Comparison of ENCODE assay signal across 8 cellular contexts in genomic region chr6:47242483-47243386, GRCh38.
DNase-seq lines count a peak whose midpoint lies in the region; ATAC-seq and TF ChIP-seq lines count a peak whose summit lies in the region.

No MANE protein-coding gene starts in this region.

- H3K14ac ChIP-seq in trophoblast cell (ENCODE audit: low read length), result no peak overlapping the region

- peak overlapping the region; percentile 89 for H3K27ac ChIP-seq in DND-41 (ENCODE audit: low read length)
- peak overlapping the region; percentile 22; the same call in 1 of the 2 replicates for H3K27ac ChIP-seq in HUES6 (ENCODE audit: low read depth, low read length)
- peak overlapping the region in 3 of 4 donors; percentile 11 to 57 (median 53) for H3K27ac ChIP-seq in Peyer's patch
- peak overlapping the region; percentile 71 for H3K27ac ChIP-seq in trophoblast cell (ENCODE audit: low read depth, low read length)
- peak overlapping the region; percentile 55 for H3K27ac ChIP-seq in upper lobe of right lung

- H3K27me3 ChIP-seq in DND-41 (ENCODE audit: insufficient read depth, low read length, poor library complexity) (no peaks in the 10 kb centered on the region), HUES6 (ENCODE audit: control insufficient read depth, insufficient read depth, low read length) (no peaks in the 10 kb centered on the region), Peyer's patch (no peaks in the 10 kb centered on the region), trophoblast cell (ENCODE audit: insufficient read depth, low read length) (no peaks in the 10 kb centered on the region), upper lobe of right lung (no peaks in the 10 kb centered on the region)

- H3K4me3 ChIP-seq in DND-41 (ENCODE audit: low read depth in 1 of 2, low read length in 2 of 2) (no peak overlapping the region), HUES6 (ENCODE audit: low read depth, low read length) (no peak overlapping the region), Peyer's patch (no peak overlapping the region), trophoblast cell (ENCODE audit: low read depth, low read length) (no peak overlapping the region), upper lobe of right lung (no peak overlapping the region)

- H3K9ac ChIP-seq in DND-41 (ENCODE audit: low read depth, low read length) (peak overlapping the region; percentile 45), HUES6 (ENCODE audit: low read length) (peak overlapping the region; percentile 5), trophoblast cell (ENCODE audit: low read length) (no peak overlapping the region)

- H3K9me3 ChIP-seq in DND-41 (ENCODE audit: insufficient read depth, low read length, severe bottlenecking), result no peaks in the 10 kb centered on the region
- H3K9me3 ChIP-seq in HUES6 (ENCODE audit: control insufficient read depth, insufficient read depth, low read depth, low read length), result no peaks in the 10 kb centered on the region
- H3K9me3 ChIP-seq in Peyer's patch, result no peaks in the 10 kb centered on the region
- no peaks in the 10 kb centered on the region for H3K9me3 ChIP-seq in trophoblast cell (ENCODE audit: insufficient read depth, low read depth, low read length)
- H3K9me3 ChIP-seq in upper lobe of right lung, result no peaks in the 10 kb centered on the region

- TF ChIP-seq POLR2A in Peyer's patch (IDR thresholded peaks at IDR 0.05), result peak in 1 of 2 donors; percentile 17

- no peak overlapping the region for H3K4ac ChIP-seq in trophoblast cell (ENCODE audit: low read depth, low read length)

- peaks cover 4% of the 10 kb centered on the region for H3K79me1 ChIP-seq in trophoblast cell (ENCODE audit: low read length)

- intact Hi-C loops in upper lobe of right lung (cut with DNase I), result no loop called here

- peak; percentile 98 for ATAC-seq in DND-41 (ENCODE audit: insufficient read depth, low read depth)
- ATAC-seq in GM21529 (IDR thresholded peaks at IDR 0.05; ENCODE audit: unreplicated experiment), result peak; percentile 94
- peak; percentile 98 for ATAC-seq in upper lobe of right lung

- H2AFZ ChIP-seq in DND-41 (ENCODE audit: low read depth, low read length), result peak overlapping the region; percentile 42
- H2AFZ ChIP-seq in trophoblast cell (ENCODE audit: insufficient read depth, low read length, poor library complexity), result no peak overlapping the region

- H4K12ac ChIP-seq in trophoblast cell (ENCODE audit: low read depth, low read length), result no peak overlapping the region

- H3K79me2 ChIP-seq in DND-41 (ENCODE audit: insufficient read depth, low read length) (no peaks in the 10 kb centered on the region), trophoblast cell (ENCODE audit: control insufficient read depth, insufficient read depth, low read length, poor library complexity) (peaks cover 3% of the 10 kb centered on the region)

- H4K91ac ChIP-seq in trophoblast cell (ENCODE audit: low read depth, low read length), result no peak overlapping the region

- H3K36me3 ChIP-seq in DND-41 (ENCODE audit: insufficient read depth, low read length) (no peaks in the 10 kb centered on the region), HUES6 (ENCODE audit: control insufficient read depth, insufficient read depth, low read length) (peaks cover 9% of the 10 kb centered on the region), Peyer's patch (no peaks in the 10 kb centered on the region), trophoblast cell (ENCODE audit: control insufficient read depth in 1 of 2, insufficient read depth in 2 of 2, low read length in 2 of 2) (peaks cover 0 to 14% of the 10 kb centered on the region in 2 experiments), upper lobe of right lung (no peaks in the 10 kb centered on the region)

- H3K23ac ChIP-seq in trophoblast cell (ENCODE audit: low read length), result no peak overlapping the region

- WGBS in trophoblast cell (ENCODE audit: extremely low coverage, insufficient coverage, insufficient read length), result no CpG with 5 or more reads among the region's 14 CpGs

- no peak overlapping the region for H2BK120ac ChIP-seq in trophoblast cell (ENCODE audit: insufficient read depth, low read length, poor library complexity)

- H3K18ac ChIP-seq in trophoblast cell (ENCODE audit: low read length), result no peak overlapping the region

- no peak overlapping the region for H4K8ac ChIP-seq in trophoblast cell (ENCODE audit: low read depth, low read length)

- H2AK5ac ChIP-seq in trophoblast cell (ENCODE audit: low read length), result no peak overlapping the region

- TF ChIP-seq CTCF in DND-41 (IDR thresholded peaks at IDR 0.05; ENCODE audit: borderline replicate concordance, extremely low read depth, low read length, poor library complexity, severe bottlenecking) (no peak), Peyer's patch (IDR thresholded peaks at IDR 0.05) (no peak), upper lobe of right lung (IDR thresholded peaks at IDR 0.05) (no peak)

- H2BK12ac ChIP-seq in trophoblast cell (ENCODE audit: low read length), result no peak overlapping the region

- H3K4me2 ChIP-seq in DND-41 (ENCODE audit: insufficient read depth, low read length), result peak overlapping the region; percentile 44
- peak overlapping the region; percentile 44 for H3K4me2 ChIP-seq in trophoblast cell (ENCODE audit: low read length)

- H2BK5ac ChIP-seq in trophoblast cell (ENCODE audit: low read depth, low read length, poor library complexity), result no peak overlapping the region

- peak; percentile 93 for DNase-seq in DND-41
- DNase-seq in Peyer's patch, result peak; percentile 78 to 95 (median 88)
- peak; percentile 27 for DNase-seq in activated gamma-delta T cell treated with anti-CD3 and anti-CD28 coated beads, Interleukin-2, amount 50 U/mL, for 16 hours (ENCODE audit: low read depth)
- peak; percentile 70 for DNase-seq in germinal center (ENCODE audit: low spot score)
- peak; percentile 42 to 53 for DNase-seq in trophoblast cell
- DNase-seq in upper lobe of right lung, result peak; percentile 94

- H4K20me1 ChIP-seq in DND-41 (ENCODE audit: insufficient read depth, low read length), result no peaks in the 10 kb centered on the region

- H3K4me1 ChIP-seq in DND-41 (ENCODE audit: insufficient read depth, low read length) (peaks cover 60% of the 10 kb centered on the region), HUES6 (ENCODE audit: control insufficient read depth, insufficient read depth, low read length) (peaks cover 33% of the 10 kb centered on the region), Peyer's patch (peaks cover 0 to 39% (median 0%) of the 10 kb centered on the region in 4 donors), trophoblast cell (ENCODE audit: control insufficient read depth in 1 of 2, insufficient read depth in 2 of 2, low read length in 2 of 2) (peaks cover 5 to 13% of the 10 kb centered on the region in 2 experiments), upper lobe of right lung (peaks cover 24% of the 10 kb centered on the region)

Comparison
In these comparisons a context has a peak if more than half of its experiments do, and no peak if none do; other contexts are left out.
1. DNase-seq: peak in every context shown above with its lines; median percentile 94 in upper lobe of right lung; 93 in DND-41; 88 in Peyer's patch; 70 in germinal center; 48 in trophoblast cell; 27 in activated gamma-delta T cell treated with anti-CD3 and anti-CD28 coated beads, Interleukin-2, amount 50 U/mL, for 16 hours.
2. H3K27ac ChIP-seq: peak in every context shown above with its lines; median percentile 89 in DND-41; 71 in trophoblast cell; 55 in upper lobe of right lung; 53 in Peyer's patch; 22 in HUES6.